In genomic region chr1:37473431-37474050, GRCh38 we compare ENCODE assay signal across 7 cellular contexts. TPM values are rescaled to one million over a fixed set of nuclear protein-coding genes. Genes with fewer than 3 reads are reported as not detected.
A peak's percentile ranks its signal among the peaks of the same experiment; 100 is the strongest.
DNase-seq lines count a peak whose midpoint lies in the region; ATAC-seq and TF ChIP-seq lines count a peak whose summit lies in the region.

No MANE protein-coding gene starts in this region.

- peak overlapping the region; percentile 95 to 99 for H3K4me3 Mint-ChIP-seq in stimulated activated naive CD8-positive, alpha-beta T cell treated with anti-CD3 and anti-CD28 coated beads, Interleukin-15, amount 100 ng/mL, for 72 hours

- H3K4me3 ChIP-seq in PC-3 (ENCODE audit: low read length) (peak overlapping the region; percentile 71), breast epithelium (peak overlapping the region; percentile 85 to 93 (median 87))

- ATAC-seq in PC-3 (no peak), left colon (no peak), HG03342 (IDR thresholded peaks at IDR 0.05; ENCODE audit: unreplicated experiment) (no peak)
- ATAC-seq in stimulated activated naive CD8-positive, alpha-beta T cell treated with anti-CD3 and anti-CD28 coated beads, Interleukin-15, amount 100 ng/mL, for 72 hours: peak; percentile 42

- H3K4me1 ChIP-seq in PC-3 (ENCODE audit: insufficient read depth, low read length): peaks cover 49% of the 10 kb centered on the region
- peaks cover 14 to 43% of the 10 kb centered on the region in 2 donors for H3K4me1 ChIP-seq in breast epithelium

- H3K27ac Mint-ChIP-seq in stimulated activated naive CD8-positive, alpha-beta T cell treated with anti-CD3 and anti-CD28 coated beads, Interleukin-15, amount 100 ng/mL, for 72 hours: peak overlapping the region; percentile 81 to 90

- H3F3A ChIP-seq in PC-3 (ENCODE audit: low read length, unreplicated experiment): no peaks in the 10 kb centered on the region

- no TSS peak for BruUV-seq in PC-3 (replicated peaks; lab: Mats Ljungman, UMichigan)

- no peak for TF ChIP-seq POLR2A in breast epithelium (IDR thresholded peaks at IDR 0.05)

- no peaks in the 10 kb centered on the region for H3K27me3 ChIP-seq in PC-3 (ENCODE audit: low read length)
- no peaks in the 10 kb centered on the region for H3K27me3 ChIP-seq in breast epithelium

- TF ChIP-seq CTCF in GM12874 (IDR thresholded peaks at IDR 0.05; ENCODE audit: insufficient read depth, low read depth, low read length) (0 out of 2 replicates have a peak, but pooled peaks have one; percentile 10), PC-3 (conservative IDR thresholded peaks at IDR 0.05; ENCODE audit: low read depth, low read length) (0 out of 2 replicates have a peak, but pooled peaks have one; percentile 31), breast epithelium (IDR thresholded peaks at IDR 0.05) (no peak)

- H3K9me3 Mint-ChIP-seq in stimulated activated naive CD8-positive, alpha-beta T cell treated with anti-CD3 and anti-CD28 coated beads, Interleukin-15, amount 100 ng/mL, for 72 hours: no peaks in the 10 kb centered on the region

- no peaks in the 10 kb centered on the region for H3K27me3 Mint-ChIP-seq in stimulated activated naive CD8-positive, alpha-beta T cell treated with anti-CD3 and anti-CD28 coated beads, Interleukin-15, amount 100 ng/mL, for 72 hours

- H2AFZ ChIP-seq in PC-3 (ENCODE audit: low read length): peak overlapping the region; percentile 88

- DNase-seq in PC-3 (peak; percentile 31), breast epithelium (ENCODE audit: low spot score in 2 of 2) (peak; percentile 26 to 50), left colon (peak; percentile 46 to 60), HEK293T (ENCODE audit: extremely low spot score) (no peak)
- peak in 1 of 2 donors; percentile 63 for DNase-seq in stimulated activated naive CD8-positive, alpha-beta T cell treated with anti-CD3 and anti-CD28 coated beads, Interleukin-15, amount 100 ng/mL, for 72 hours

- peaks cover 61% of the 10 kb centered on the region for H3K79me2 ChIP-seq in PC-3 (ENCODE audit: low read length)

- H3K36me3 ChIP-seq in PC-3 (ENCODE audit: low read depth, low read length): peaks cover 10% of the 10 kb centered on the region; the same call in 1 of the 2 replicates
- no peaks in the 10 kb centered on the region for H3K36me3 ChIP-seq in breast epithelium

- peak overlapping the region; percentile 57 for H3K9ac ChIP-seq in PC-3 (ENCODE audit: low read length)

- intact Hi-C loops in PC-3 (cut with micrococcal nuclease): loop anchor here (5.0 kb wide), 1 partner anchor 219 kb away; the partner anchor contains the start of gene CDCA8
- intact Hi-C loops in breast epithelium (cut with DNase I; ENCODE audit: low total_unique reads): no loop called here
- intact Hi-C loops in left colon (cut with DNase I, micrococcal nuclease): loop anchor here in 1 of 2 donors (10.0 kb wide), 1 partner anchor 1079 kb away; the partner anchor contains the start of gene LSM10

- POLR2A ChIA-PET in PC-3 (lab: Charles Lee; ENCODE audit: unreplicated experiment): no interaction called here
- POLR2A ChIA-PET in HEK293T (lab: Yijun Ruan, JAX): interaction anchor here (1.0 to 3.0 kb wide), 7 partner anchors 8 to 41 kb away, joined by 3 to 11 read pairs (median 4); partner anchors contain the start of gene MEAF6

- CTCF ChIA-PET in PC-3 (lab: Charles Lee) (interaction anchor here (0.6 kb wide), 1 partner anchor 63 kb away, joined by 3 read pairs; no protein-coding TSS in a partner anchor), HEK293T (lab: Yijun Ruan, JAX) (interaction anchor here (0.6 to 2.1 kb wide), 3 partner anchors 13 to 208 kb away, joined by 3 to 10 read pairs (median 3); no protein-coding TSS in a partner anchor)

- H3K9me2 ChIP-seq in PC-3 (replicated peaks; ENCODE audit: low read length): no peaks in the 10 kb centered on the region

- peaks cover 55% of the 10 kb centered on the region for H3K4me1 Mint-ChIP-seq in stimulated activated naive CD8-positive, alpha-beta T cell treated with anti-CD3 and anti-CD28 coated beads, Interleukin-15, amount 100 ng/mL, for 72 hours

- H3K4me2 ChIP-seq in PC-3 (ENCODE audit: low read length): peak overlapping the region; percentile 97

- H4K20me1 ChIP-seq in PC-3 (ENCODE audit: low read length): peaks cover 16% of the 10 kb centered on the region

- H3K27ac ChIP-seq in PC-3 (ENCODE audit: low read length) (peak overlapping the region; percentile 22; the same call in 1 of the 2 replicates), breast epithelium (peak overlapping the region; percentile 95 to 99)

- H3K9me3 ChIP-seq in PC-3 (ENCODE audit: low read length): no peaks in the 10 kb centered on the region
- no peaks in the 10 kb centered on the region for H3K9me3 ChIP-seq in breast epithelium

TF ChIP-seq in HEK293T, 16 proteins besides CTCF, POLR2A, EP300 and RAD21:
- TF ChIP-seq FOXM1 (IDR thresholded peaks at IDR 0.05; ENCODE audit: borderline replicate concordance) (no peak), FOXA1 (IDR thresholded peaks at IDR 0.05) (no peak), TARDBP (IDR thresholded peaks at IDR 0.05) (no peak)

RNA-seq across cellular contexts. Expression of gene ZC3H12A, which starts 0.8 kb away (rescaled TPM):
- 45.3 and 65.1 TPM in 2 replicates for total RNA-seq in PC-3 (2014; rRNA removed)
- 10 to 100 TPM in 2 of 3 donors, 1 to 10 TPM in 1; 5.8 to 82.8 (median 76.7) TPM for total RNA-seq in breast epithelium
- 10 to 100 TPM; 24.0 to 61.6 TPM for total RNA-seq in left colon

RNA-seq across cellular contexts. Expression of gene MEAF6, which starts 41.0 kb away (rescaled TPM):
- total RNA-seq in PC-3 (2014; rRNA removed) (87.0 and 90.9 TPM in 2 replicates), breast epithelium (100 to 1,000 TPM in 1 of 3 donors, 10 to 100 TPM in 2; 78.2 to 140 (median 87.2) TPM), left colon (10 to 100 TPM; 38.1 to 41.4 TPM)

Comparison
In these comparisons a context has a peak if more than half of its experiments do, and no peak if none do; other contexts are left out.
1. CTCF ChIP-seq: peak in GM12874 (single experiment) and PC-3 (single experiment); none in breast epithelium (0 of 3).